8 cellular contexts compared by ENCODE assay signal in the genomic region with DNA sequence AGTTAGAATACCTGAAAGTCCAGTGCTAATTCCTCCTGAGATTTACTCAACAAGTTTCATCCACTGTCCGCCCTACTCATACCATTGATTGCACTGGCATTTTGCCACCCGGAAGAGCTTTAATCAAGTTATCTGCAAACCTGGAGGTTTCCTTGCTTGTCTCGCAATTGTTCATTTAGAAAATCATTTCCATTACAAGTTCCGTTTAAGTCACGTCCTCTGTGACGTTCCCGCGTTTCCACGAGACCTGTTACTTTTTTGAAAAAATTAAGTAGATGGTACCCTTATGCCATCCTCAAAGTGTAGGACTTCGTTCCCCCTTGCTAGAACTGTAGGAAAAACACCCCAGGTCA. TPM values are rescaled to one million over a fixed set of nuclear protein-coding genes. Genes with fewer than 3 reads are reported as not detected.
A peak's percentile ranks its signal among the peaks of the same experiment; 100 is the strongest.
DNase-seq lines count a peak whose midpoint lies in the region; ATAC-seq, FAIRE-seq and TF ChIP-seq lines count a peak whose summit lies in the region.

No MANE protein-coding gene starts in this region.

- peaks cover 4 to 33% of the 10 kb centered on the region in 2 experiments for H3K79me2 ChIP-seq in H1 (ENCODE audit: control insufficient read depth in 1 of 2, insufficient read depth in 2 of 2, low read length in 2 of 2)

- peak overlapping the region; percentile 96 for H2AFZ ChIP-seq in H1 (ENCODE audit: low read length)

- H3K4me3 ChIP-seq in AG09309 (ENCODE audit: control insufficient read depth, low read depth, low read length) (peak overlapping the region; percentile 58), H1 (ENCODE audit: extremely low read depth in 1 of 4, insufficient read depth in 2 of 4, low read depth in 3 of 4, low read length in 4 of 4) (peak overlapping the region; percentile 66 to 85 (median 82)), transverse colon (peak overlapping the region; percentile 37 to 97 (median 79))
- H3K4me3 ChIP-seq in naive thymus-derived CD4-positive, alpha-beta T cell (ENCODE audit: low read length): peak overlapping the region; percentile 80

- H2BK15ac ChIP-seq in H1 (ENCODE audit: low read length): no peak overlapping the region

- no peak overlapping the region for H4K5ac ChIP-seq in H1 (ENCODE audit: insufficient read length, low read depth, low read length)

- H3K4ac ChIP-seq in H1 (replicated peaks; ENCODE audit: insufficient read length, low read depth, low read length): no peak overlapping the region

- H3K23ac ChIP-seq in H1 (ENCODE audit: insufficient read length): no peak overlapping the region

- peak overlapping the region; percentile 86 to 100 (median 96) for H3K4me3 Mint-ChIP-seq in IgD-negative memory B cell
- H3K4me3 Mint-ChIP-seq in naive thymus-derived CD4-positive, alpha-beta T cell: peak overlapping the region; percentile 76 to 95 (median 92)

- no peak for ATAC-seq in naive thymus-derived CD4-positive, alpha-beta T cell
- no peak for ATAC-seq in GM21576 (IDR thresholded peaks at IDR 0.05; ENCODE audit: unreplicated experiment)
- ATAC-seq in GM21529 (IDR thresholded peaks at IDR 0.05; ENCODE audit: unreplicated experiment): no peak

- no peaks in the 10 kb centered on the region for H3K27me3 ChIP-seq in H1 (replicated peaks in 1 of 4; ENCODE audit: control insufficient read depth in 3 of 4, extremely low read depth in 1 of 4, insufficient read depth in 3 of 4, low read length in 3 of 4)
- H3K27me3 ChIP-seq in naive thymus-derived CD4-positive, alpha-beta T cell (ENCODE audit: control insufficient read depth in 2 of 2, insufficient read depth in 2 of 2, low read length in 2 of 2): no peaks in the 10 kb centered on the region
- H3K27me3 ChIP-seq in transverse colon: no peaks in the 10 kb centered on the region

- H3K36me3 Mint-ChIP-seq in IgD-negative memory B cell: no peaks in the 10 kb centered on the region
- no peaks in the 10 kb centered on the region for H3K36me3 Mint-ChIP-seq in naive thymus-derived CD4-positive, alpha-beta T cell

- H2BK12ac ChIP-seq in H1 (ENCODE audit: low read depth, low read length): no peak overlapping the region

- H3K27ac ChIP-seq in H1 (ENCODE audit: low read depth, low read length) (no peak overlapping the region), transverse colon (peak overlapping the region; percentile 87 to 99 (median 98))
- peak overlapping the region; percentile 89 for H3K27ac ChIP-seq in naive thymus-derived CD4-positive, alpha-beta T cell (ENCODE audit: low read depth, low read length)

- H2AK5ac ChIP-seq in H1 (ENCODE audit: low read depth, low read length): no peak overlapping the region

- H3K9ac ChIP-seq in H1 (replicated peaks in 1 of 4; ENCODE audit: extremely low read depth in 1 of 4, low read depth in 3 of 4, low read length in 3 of 4): peak overlapping the region in 3 of 4 experiments; percentile 25 to 49 (median 33); a peak in 4 of 7 replicates

- no peaks in the 10 kb centered on the region for H3K27me3 Mint-ChIP-seq in IgD-negative memory B cell
- no peaks in the 10 kb centered on the region for H3K27me3 Mint-ChIP-seq in naive thymus-derived CD4-positive, alpha-beta T cell

- no peaks in the 10 kb centered on the region for H3K79me1 ChIP-seq in H1 (ENCODE audit: low read depth, low read length)

- no peaks in the 10 kb centered on the region for H3K36me3 ChIP-seq in H1 (ENCODE audit: control insufficient read depth in 2 of 4, insufficient read depth in 4 of 4, low read length in 3 of 4)
- H3K36me3 ChIP-seq in naive thymus-derived CD4-positive, alpha-beta T cell (ENCODE audit: control insufficient read depth in 2 of 3, insufficient read depth in 3 of 3, low read length in 3 of 3): peaks cover 0 to 4% (median 0%) of the 10 kb centered on the region in 3 experiments
- no peaks in the 10 kb centered on the region for H3K36me3 ChIP-seq in transverse colon

- WGBS in H1 (ENCODE audit: extremely low coverage in 1 of 2, insufficient coverage in 1 of 2, insufficient read length in 1 of 2, insufficient replicate concordance in 2 of 2, low coverage in 1 of 2, low lambda C conversion rate in 2 of 2, missing lambda C conversion rate in 1 of 2), 2 experiments: 5% methylated on average over 10 of the region's 10 CpGs; no CpG with 5 or more reads in 1 of the 2 experiments
- 0 to 1% methylated on average over 1 to 10 of the region's 10 CpGs for WGBS in transverse colon (ENCODE audit: low coverage in 1 of 2), 2 donors

- FAIRE-seq in H1 (lab: Jason Lieb, UNC): no peak

- POLR2A ChIA-PET in H1 (lab: Charles Lee; ENCODE audit: partially characterized antibody): interaction anchor here (0.7 to 1.7 kb wide), 10 partner anchors 11 to 56 kb away, joined by 3 to 5 read pairs (median 3); partner anchors contain the start of gene OCIAD1
- POLR2A ChIA-PET in naive thymus-derived CD4-positive, alpha-beta T cell (lab: Charles Lee): interaction anchor here (0.6 to 2.0 kb wide), 12 partner anchors 9 to 440 kb away, joined by 3 to 23 read pairs (median 4); partner anchors contain the start of genes OCIAD1, OCIAD2 and SLAIN2

- H3K23me2 ChIP-seq in H1 (ENCODE audit: low read depth, low read length): peaks cover 6% of the 10 kb centered on the region

- H3K18ac ChIP-seq in H1 (ENCODE audit: extremely low read depth, low read length): peak overlapping the region; percentile 10; the same call in 1 of the 2 replicates

- no peak overlapping the region for H4K91ac ChIP-seq in H1 (replicated peaks; ENCODE audit: insufficient read length, low read length)

- H3K56ac ChIP-seq in H1 (replicated peaks; ENCODE audit: insufficient read length, low read depth, low read length): no peak overlapping the region

- CTCF ChIA-PET in H1 (lab: Charles Lee; ENCODE audit: partially characterized antibody): interaction anchor here (0.8 to 2.8 kb wide), 3 partner anchors 47 to 203 kb away, joined by 3 to 12 read pairs (median 3); no protein-coding TSS in a partner anchor
- CTCF ChIA-PET in naive thymus-derived CD4-positive, alpha-beta T cell (lab: Charles Lee): interaction anchor here (0.7 to 4.3 kb wide), 3 partner anchors 10 to 206 kb away, joined by 3 to 23 read pairs (median 3); no protein-coding TSS in a partner anchor

- peaks cover 2 to 5% of the 10 kb centered on the region in 2 experiments for H4K20me1 ChIP-seq in H1 (replicated peaks in 1 of 2; ENCODE audit: control insufficient read depth in 1 of 2, insufficient read depth in 2 of 2, low read length in 2 of 2)

- H2BK120ac ChIP-seq in H1 (replicated peaks; ENCODE audit: low read depth, low read length): no peak overlapping the region

- peak overlapping the region; percentile 49 to 98 (median 92) for H3K27ac Mint-ChIP-seq in IgD-negative memory B cell
- H3K27ac Mint-ChIP-seq in naive thymus-derived CD4-positive, alpha-beta T cell: peak overlapping the region; percentile 76 to 96 (median 87)

- no peak overlapping the region for H2BK20ac ChIP-seq in H1 (ENCODE audit: low read length)

- peak overlapping the region; percentile 92 to 95 for H3K4me2 ChIP-seq in H1 (ENCODE audit: insufficient read depth in 1 of 2, low read depth in 2 of 2, low read length in 2 of 2)

- DNase-seq in AG09309 (ENCODE audit: low read depth) (no peak), H1 (ENCODE audit: low read depth in 1 of 2, low spot score in 2 of 2) (no peak), transverse colon (peak; percentile 60)
- peak; percentile 25 for DNase-seq in activated CD4-positive, alpha-beta T cell treated with anti-CD3 and anti-CD28 coated beads for 1 hour
- DNase-seq in naive thymus-derived CD4-positive, alpha-beta T cell: peak in 7 of 9 donors; percentile 32 to 78 (median 41)

- no peak for TF ChIP-seq CTCF in AG09309 (IDR thresholded peaks at IDR 0.05; ENCODE audit: control insufficient read depth, insufficient read depth, low read depth, low read length, missing control alignments)
- no peak for TF ChIP-seq CTCF in H1 (IDR thresholded peaks at IDR 0.05; ENCODE audit: control extremely low read depth in 1 of 3, insufficient read depth in 1 of 3, low read depth in 1 of 3, low read length in 3 of 3)
- no peak for TF ChIP-seq CTCF in transverse colon (IDR thresholded peaks at IDR 0.05)

- in situ Hi-C loops in transverse colon (cut with MboI; ENCODE audit: low pct_ligation_motif_present in 1 of 4, low pct_unique_long_range_greater_than_20kb in 1 of 4, low sequenced_read_pairs in 3 of 4): loop anchor here in 3 of 4 donors (10.0 to 25.0 kb wide), 3 partner anchors 54 to 444 kb away; partner anchors contain the start of genes SLAIN2 (in 2 of the 3) and OCIAD1 (in 1 of the 3)

- no peaks in the 10 kb centered on the region for H3K9me3 Mint-ChIP-seq in IgD-negative memory B cell
- peaks cover 0 to 1% (median 0%) of the 10 kb centered on the region in 11 donors for H3K9me3 Mint-ChIP-seq in naive thymus-derived CD4-positive, alpha-beta T cell

- no peak overlapping the region for H4K8ac ChIP-seq in H1 (ENCODE audit: extremely low read depth, insufficient read depth, low read length)

- no peak for TF ChIP-seq RAD21 in H1 (IDR thresholded peaks at IDR 0.05 in 1 of 2, conservative IDR thresholded peaks at IDR 0.05 in 1 of 2; ENCODE audit: low read depth in 2 of 2, low read length in 2 of 2)

- intact Hi-C loops in naive thymus-derived CD4-positive, alpha-beta T cell (cut with micrococcal nuclease): loop anchor here (1.0 to 2.0 kb wide), 12 partner anchors 50 to 1318 kb away; partner anchors contain the start of genes NFXL1 (in 2 of the 2), OCIAD1 (in 2 of the 2), OCIAD2 (in 2 of the 2) and SLAIN2 (in 2 of the 2)
- intact Hi-C loops in transverse colon (cut with DNase I; ENCODE audit: low total_unique reads): no loop called here

- H3K9me3 ChIP-seq in H1 (ENCODE audit: insufficient read depth in 2 of 2, low read depth in 1 of 2, low read length in 1 of 2) (no peaks in the 10 kb centered on the region), transverse colon (no peaks in the 10 kb centered on the region)
- no peaks in the 10 kb centered on the region for H3K9me3 ChIP-seq in naive thymus-derived CD4-positive, alpha-beta T cell (ENCODE audit: control insufficient read depth in 2 of 3, low read length in 3 of 3)

- H3K4me1 Mint-ChIP-seq in IgD-negative memory B cell: peaks cover 7 to 29% (median 24%) of the 10 kb centered on the region in 3 donors
- peaks cover 29 to 42% (median 40%) of the 10 kb centered on the region in 7 donors for H3K4me1 Mint-ChIP-seq in naive thymus-derived CD4-positive, alpha-beta T cell

- TF ChIP-seq POLR2A in H1 (IDR thresholded peaks at IDR 0.05; ENCODE audit: control extremely low read depth in 1 of 2, low read depth in 2 of 2, low read length in 2 of 2): no peak
- no peak for TF ChIP-seq POLR2A in transverse colon (IDR thresholded peaks at IDR 0.05)

- no peak overlapping the region for H3K14ac ChIP-seq in H1 (ENCODE audit: insufficient read length)

- H2BK5ac ChIP-seq in H1 (ENCODE audit: low read depth, low read length): peak overlapping the region; percentile 73; the same call in 1 of the 2 replicates

- TF ChIP-seq EP300 in H1 (IDR thresholded peaks at IDR 0.05; ENCODE audit: borderline replicate concordance in 1 of 2, low read depth in 2 of 2, low read length in 2 of 2) (no peak), transverse colon (IDR thresholded peaks at IDR 0.05; ENCODE audit: low read depth) (no peak)

- peaks cover 0 to 5% (median under 1%) of the 10 kb centered on the region in 4 experiments; a peak in 4 of 7 replicates for H3K4me1 ChIP-seq in H1 (replicated peaks in 1 of 4; ENCODE audit: control insufficient read depth in 3 of 4, insufficient read depth in 4 of 4, low read length in 3 of 4)
- peaks cover 15 to 23% of the 10 kb centered on the region in 2 donors for H3K4me1 ChIP-seq in naive thymus-derived CD4-positive, alpha-beta T cell (ENCODE audit: control insufficient read depth in 2 of 2, insufficient read depth in 2 of 2, low read length in 2 of 2)
- peaks cover 14 to 35% (median 28%) of the 10 kb centered on the region in 4 donors for H3K4me1 ChIP-seq in transverse colon

RNA-seq across cellular contexts. Expression of gene FRYL, which starts 0.8 kb away (rescaled TPM):
- polyA plus RNA-seq in IgD-negative memory B cell (29.6 TPM), H1 (2011; rRNA removed) (5.7 and 8.0 TPM in 2 replicates)
- 36.5 and 36.8 TPM in 2 replicates for total RNA-seq in H1 (2021; fragmentation: NEBNext Ultra II Directional; extraction: Animal tissue kit (Norgen Biotek cat#: 25700))
- polyA plus RNA-seq in H1 (2011; cell fraction: cytosol; rRNA removed): 9.6 TPM
- 20.9 TPM for polyA plus RNA-seq in H1 (2011; cell fraction: nucleus; rRNA removed)
- polyA plus RNA-seq in H1 (2012, experiment 1 of 2): 10.5 to 15.9 TPM (median 13.5 TPM) in 4 replicates
- polyA plus RNA-seq in H1 (2012, experiment 2 of 2): 0.49 TPM
- 10.3 TPM for polyA plus RNA-seq in H1 (2013, experiment 1 of 2)
- polyA plus RNA-seq in H1 (2013, experiment 2 of 2): 9.1 TPM
- 63.8 and 77.1 TPM in 2 replicates for polyA minus RNA-seq in H1 (2011; rRNA and poly(A)+ RNA removed)
- 36.2 TPM for polyA minus RNA-seq in H1 (2011; cell fraction: cytosol; rRNA and poly(A)+ RNA removed)
- 179 TPM for polyA minus RNA-seq in H1 (2011; cell fraction: nucleus; rRNA and poly(A)+ RNA removed)
- 100 to 1,000 TPM in 4 of 5 experiments, 10 to 100 TPM in 1; 89.5 to 126 (median 112) TPM for total RNA-seq in naive thymus-derived CD4-positive, alpha-beta T cell
- 10 to 100 TPM; 25.4 to 44.1 TPM for polyA plus RNA-seq in naive thymus-derived CD4-positive, alpha-beta T cell
- 100 to 1,000 TPM; 477 to 645 (median 545) TPM for total RNA-seq in transverse colon

RNA-seq across cellular contexts. Expression of gene OCIAD1, which starts 50.0 kb away (rescaled TPM):
- polyA plus RNA-seq in IgD-negative memory B cell (162 TPM), H1 (2011; rRNA removed) (54.7 and 79.9 TPM in 2 replicates)
- 156 and 163 TPM in 2 replicates for total RNA-seq in H1 (2021; fragmentation: NEBNext Ultra II Directional; extraction: Animal tissue kit (Norgen Biotek cat#: 25700))
- polyA plus RNA-seq in H1 (2011; cell fraction: cytosol; rRNA removed): 113 TPM
- 67.8 TPM for polyA plus RNA-seq in H1 (2011; cell fraction: nucleus; rRNA removed)
- 110 to 176 TPM (median 124 TPM) in 4 replicates for polyA plus RNA-seq in H1 (2012, experiment 1 of 2)
- polyA plus RNA-seq in H1 (2012, experiment 2 of 2): 55.6 TPM
- polyA plus RNA-seq in H1 (2013, experiment 1 of 2): 225 TPM
- polyA plus RNA-seq in H1 (2013, experiment 2 of 2): 277 TPM
- polyA minus RNA-seq in H1 (2011; rRNA and poly(A)+ RNA removed): 64.4 and 74.3 TPM in 2 replicates
- polyA minus RNA-seq in H1 (2011; cell fraction: cytosol; rRNA and poly(A)+ RNA removed): 60.3 TPM
- 126 TPM for polyA minus RNA-seq in H1 (2011; cell fraction: nucleus; rRNA and poly(A)+ RNA removed)
- total RNA-seq in naive thymus-derived CD4-positive, alpha-beta T cell: 100 to 1,000 TPM in 3 of 5 experiments, 10 to 100 TPM in 2; 85.6 to 128 (median 102) TPM
- 100 to 1,000 TPM; 205 to 248 TPM for polyA plus RNA-seq in naive thymus-derived CD4-positive, alpha-beta T cell
- total RNA-seq in transverse colon: 100 to 1,000 TPM; 104 to 264 (median 115) TPM

Comparison
In these comparisons a context has a peak if more than half of its experiments do, and no peak if none do; other contexts are left out.
1. DNase-seq: peak in activated CD4-positive, alpha-beta T cell treated with anti-CD3 and anti-CD28 coated beads for 1 hour (single experiment), naive thymus-derived CD4-positive, alpha-beta T cell (7 of 9) and transverse colon (single experiment); none in AG09309 (single experiment) and H1 (0 of 2).
2. Peak in every context shown above with its lines, with median percentiles within 50 percentile points of each other: H3K4me3 ChIP-seq.